In the genomic region with DNA sequence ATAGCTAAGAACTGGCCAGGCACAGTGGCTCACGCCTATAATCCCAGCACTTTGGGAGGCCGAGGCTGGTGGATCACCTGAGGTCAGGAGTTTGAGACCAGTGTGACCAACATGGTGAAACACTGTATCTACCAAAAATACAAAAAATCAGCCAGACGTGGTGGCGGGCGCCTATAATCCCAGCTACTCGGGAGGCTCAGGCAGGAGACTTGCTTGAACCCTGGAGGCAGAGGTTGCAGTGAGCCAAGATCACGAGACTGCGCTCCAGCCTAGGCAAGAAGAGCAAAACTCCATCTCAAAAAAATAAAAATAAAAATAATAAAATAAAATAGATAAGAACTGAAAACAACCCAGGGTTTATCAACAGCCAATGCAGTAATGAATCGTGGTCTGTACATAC, we compare ENCODE assay signal across 7 cellular contexts.
DNase-seq lines count a peak whose midpoint lies in the region; ATAC-seq and TF ChIP-seq lines count a peak whose summit lies in the region.
"Not testable (repeated sequence)": the region's sequence is repeated elsewhere in the genome, so short reads cannot be mapped to it uniquely, and the experiment has no call there.

No MANE protein-coding gene starts in this region.

- H3K4me1 ChIP-seq in ACC112 (ENCODE audit: control insufficient read depth, insufficient read depth, low read length, unreplicated experiment); left ventricle myocardium inferior; right lobe of liver; aorta (ENCODE audit: control insufficient read depth in 1 of 2, insufficient read depth in 2 of 2, low read length in 2 of 2): not testable (repeated sequence)

- ATAC-seq in right lobe of liver; aorta (ENCODE audit: low FRiP score): not testable (repeated sequence)

- H3K27ac ChIP-seq in ACC112 (ENCODE audit: low read depth, low read length), result peak overlapping the region; percentile 35; the same call in 1 of the 2 replicates
- peak overlapping the region; percentile 82 for H3K27ac ChIP-seq in SK-N-MC
- not testable (repeated sequence) for H3K27ac ChIP-seq in coronary artery; left ventricle myocardium inferior (replicated peaks); right lobe of liver; aorta (ENCODE audit: low read depth in 1 of 2, low read length in 2 of 2)

- H3K9me3 ChIP-seq in SK-N-MC (ENCODE audit: low read depth, low read length); left ventricle myocardium inferior (replicated peaks); right lobe of liver; aorta (ENCODE audit: control insufficient read depth, low read length): not testable (repeated sequence)

- H3K79me2 ChIP-seq in ACC112 (ENCODE audit: control insufficient read depth, insufficient read depth, low read length, unreplicated experiment), result not testable (repeated sequence)

- not testable (repeated sequence) for H2AFZ ChIP-seq in ACC112 (ENCODE audit: low read length, unreplicated experiment)

- H3K9ac ChIP-seq in SK-N-MC (ENCODE audit: insufficient read length), result not testable (repeated sequence)

- H3K27me3 ChIP-seq in ACC112 (ENCODE audit: insufficient read depth, low read length); left ventricle myocardium inferior (ENCODE audit: low read depth); right lobe of liver; aorta (ENCODE audit: control insufficient read depth in 1 of 2, insufficient read depth in 2 of 2, low read length in 1 of 2): not testable (repeated sequence)

- not testable (repeated sequence) for H3K36me3 ChIP-seq in ACC112 (ENCODE audit: insufficient read depth, low read length); SK-N-MC (ENCODE audit: insufficient read depth, low read length); left ventricle myocardium inferior; right lobe of liver; aorta (ENCODE audit: control insufficient read depth in 1 of 2, insufficient read depth in 2 of 2, low read length in 1 of 2)

- not testable (repeated sequence) for DNase-seq in SK-N-MC (ENCODE audit: low read depth, low spot score)
- DNase-seq in coronary artery (ENCODE audit: low spot score) (peak; percentile 35), left ventricle myocardium inferior (peak; percentile 2), right lobe of liver (peak in 2 of 3 donors; percentile 11 to 16), posterior vena cava (ENCODE audit: low spot score) (peak; percentile 45), aorta (peak; percentile 9 to 12)

- intact Hi-C loops in left ventricle myocardium inferior (cut with micrococcal nuclease); right lobe of liver (cut with DNase I); posterior vena cava (cut with DNase I); aorta (cut with DNase I): not testable (repeated sequence)

- TF ChIP-seq CTCF in coronary artery (IDR thresholded peaks at IDR 0.05); left ventricle myocardium inferior (IDR thresholded peaks at IDR 0.05; ENCODE audit: borderline replicate concordance); right lobe of liver (IDR thresholded peaks at IDR 0.05): not testable (repeated sequence)

- H3K4me3 ChIP-seq in ACC112 (ENCODE audit: low read depth, low read length); SK-N-MC; coronary artery; left ventricle myocardium inferior; right lobe of liver; aorta (ENCODE audit: low read length in 2 of 2): not testable (repeated sequence)

- WGBS in right lobe of liver (ENCODE audit: insufficient coverage, low coverage, low lambda C conversion rate, missing lambda C conversion rate), result 91% methylated on average over 8 of the region's 9 CpGs
- 99% methylated on average over 9 of the region's 9 CpGs for WGBS in aorta, 2 donors

- not testable (repeated sequence) for TF ChIP-seq POLR2A in right lobe of liver (IDR thresholded peaks at IDR 0.05)
